ENCODE assay signal across 8 cellular contexts in the genomic region with DNA sequence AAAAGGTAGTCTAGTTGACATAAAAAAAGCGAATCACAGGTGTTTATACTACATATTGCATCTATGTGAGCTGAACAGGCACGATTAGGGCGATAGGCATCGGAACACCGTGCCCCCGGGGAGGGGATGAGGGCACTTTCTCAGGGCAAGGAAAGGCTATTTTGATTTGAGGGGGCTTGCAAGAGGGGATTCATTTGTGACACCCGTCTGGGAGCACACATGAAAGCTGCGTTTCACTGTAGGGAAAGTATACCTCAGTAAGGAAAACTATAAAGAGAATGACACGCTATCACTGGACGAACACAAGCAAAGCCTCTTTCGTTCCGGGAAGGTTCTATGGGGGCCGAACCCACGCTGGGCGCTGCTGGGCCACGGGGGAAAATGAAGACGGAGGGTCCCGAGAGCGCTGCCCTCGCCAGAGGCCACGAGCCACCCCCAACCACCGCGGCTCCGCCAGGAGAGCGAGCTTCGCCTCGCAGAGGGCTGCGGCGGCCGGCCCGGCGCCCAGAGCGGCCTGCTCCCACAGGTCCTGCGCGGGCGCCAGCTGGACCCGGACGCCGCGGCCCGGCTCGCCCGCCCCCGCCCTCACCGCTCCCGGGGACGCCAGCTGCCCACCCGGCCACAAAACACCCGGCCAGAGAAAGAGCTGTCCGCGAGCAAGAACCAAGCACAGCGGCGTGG. TPM values are rescaled to one million over a fixed set of nuclear protein-coding genes. Genes with fewer than 3 reads are reported as not detected.
DNase-seq lines count a peak whose midpoint lies in the region; ATAC-seq, FAIRE-seq and TF ChIP-seq lines count a peak whose summit lies in the region.

No MANE protein-coding gene starts in this region.

- no peaks in the 10 kb centered on the region for H3K36me3 ChIP-seq in psoas muscle (ENCODE audit: insufficient read depth in 1 of 2, low read depth in 1 of 2)

- no peak for TF ChIP-seq CTCF in psoas muscle (IDR thresholded peaks at IDR 0.05)

- H3K9me3 ChIP-seq in psoas muscle: no peaks in the 10 kb centered on the region

- ATAC-seq in GM19397 (IDR thresholded peaks at IDR 0.05; ENCODE audit: unreplicated experiment) (peak; percentile 9), Right ventricle myocardium inferior (peak; percentile 74), psoas muscle (peak; percentile 60 to 74 (median 66))

- peak overlapping the region; percentile 76 for H3K4me3 ChIP-seq in psoas muscle

- no peak for FAIRE-seq in HTR-8/SVneo (lab: Jason Lieb, UNC)

- H3K27ac ChIP-seq in psoas muscle: peak overlapping the region; percentile 99

- peak; percentile 73 for DNase-seq in AG20443 (ENCODE audit: low spot score)
- DNase-seq in HTR-8/SVneo (ENCODE audit: insufficient read length, low spot score): peak; percentile 15
- DNase-seq in activated T-helper 1 cell treated with Interleukin-2 at 50 U/mL for 16 hours (ENCODE audit: low read depth): peak; percentile 10
- no peak for DNase-seq in Right ventricle myocardium inferior (ENCODE audit: missing footprints)
- no peak for DNase-seq in psoas muscle
- DNase-seq in NOMO-1 treated with DMSO at 0.1 percent for 48 hours (lab: John Stamatoyannopoulos, UW; ENCODE audit: unreplicated experiment): no peak
- DNase-seq in NCI-H2107 (lab: John Stamatoyannopoulos, UW): no peak

- peaks cover 30% of the 10 kb centered on the region for H3K4me1 ChIP-seq in psoas muscle

- WGBS in psoas muscle, 3 donors: 0 to 1% (median 1%) methylated on average over 30 to 53 of the region's 53 CpGs

- H3K27me3 ChIP-seq in psoas muscle (ENCODE audit: insufficient read depth in 3 of 3, low read length in 2 of 3): no peaks in the 10 kb centered on the region

- intact Hi-C loops in Right ventricle myocardium inferior (cut with DNase I): loop anchor here (2.0 kb wide), 1 partner anchor 64 kb away; no protein-coding TSS in a partner anchor
- intact Hi-C loops in psoas muscle (cut with DNase I): loop anchor here in 1 of 2 donors (5.0 kb wide), 1 partner anchor 64 kb away; a partner anchor contains a TSS

RNA-seq across cellular contexts. Expression of a gene that starts 0.9 kb away (rescaled TPM):
- 11.2 TPM for total RNA-seq in Right ventricle myocardium inferior
- 10 to 100 TPM in 3 of 4 donors, 1 to 10 TPM in 1; 8.4 to 21.9 (median 14.5) TPM for total RNA-seq in psoas muscle
- polyA plus RNA-seq in psoas muscle: 10 to 100 TPM; 12.5 to 27.0 (median 13.7) TPM

Comparison
In these comparisons a context has a peak if more than half of its experiments do, and no peak if none do; other contexts are left out.
1. DNase-seq: peak in AG20443 (single experiment), HTR-8/SVneo (single experiment) and activated T-helper 1 cell treated with Interleukin-2 at 50 U/mL for 16 hours (single experiment); none in Right ventricle myocardium inferior (single experiment), psoas muscle (0 of 2), NOMO-1 treated with DMSO at 0.1 percent for 48 hours (single experiment) and NCI-H2107 (single experiment).
2. ATAC-seq: peak in every context shown above with its lines; median percentile 74 in Right ventricle myocardium inferior; 66 in psoas muscle; 9 in GM19397.